Comparison of ENCODE assay signal across 8 cellular contexts in the genomic region with DNA sequence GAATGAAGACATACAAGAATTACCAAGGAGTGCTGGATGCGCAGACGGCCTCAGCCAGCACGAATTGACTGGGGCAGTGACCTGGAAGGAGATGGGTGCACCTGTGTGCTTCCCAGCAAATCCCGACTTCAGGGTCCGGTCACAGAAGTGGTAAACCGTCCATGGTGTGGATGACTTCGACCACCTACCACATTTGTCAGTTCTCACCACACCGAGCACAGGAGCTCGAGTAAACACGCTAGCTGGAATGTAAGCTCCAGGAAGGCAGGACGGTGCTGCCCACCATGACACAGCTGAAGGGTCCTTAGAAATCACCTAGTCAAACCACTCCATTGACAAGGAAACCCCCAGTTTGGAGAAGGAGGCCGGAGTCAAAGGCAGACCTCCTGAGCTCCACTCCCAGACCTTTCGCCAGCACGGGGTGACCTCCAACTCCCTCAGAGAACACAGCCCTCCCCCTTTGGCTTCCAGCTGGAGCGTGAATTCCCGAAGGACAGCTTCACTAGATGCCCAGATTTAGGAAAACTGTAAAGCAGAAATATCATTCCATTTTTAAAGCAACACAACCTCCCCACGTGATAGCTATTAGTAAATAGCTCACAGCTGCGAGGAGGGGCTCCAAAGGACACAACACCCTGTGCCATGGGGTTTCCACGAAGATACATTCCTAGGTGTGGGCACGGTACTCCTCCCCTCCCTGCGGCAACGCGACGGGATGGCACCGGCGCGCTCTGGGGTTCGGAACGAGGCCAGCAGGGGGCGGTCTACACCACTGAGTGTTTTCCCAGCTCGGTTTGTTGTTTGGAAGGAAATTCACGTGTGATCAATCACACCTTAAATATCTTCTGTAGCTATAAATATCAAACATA. TPM values are rescaled to one million over a fixed set of nuclear protein-coding genes. Genes with fewer than 3 reads are reported as not detected.
DNase-seq lines count a peak whose midpoint lies in the region; ATAC-seq and TF ChIP-seq lines count a peak whose summit lies in the region.

No MANE protein-coding gene starts in this region.

- no peak overlapping the region for H3K27ac ChIP-seq in DOHH2 (ENCODE audit: low read depth, low read length)
- no peak overlapping the region for H3K27ac ChIP-seq in WERI-Rb-1
- H3K27ac ChIP-seq in dorsolateral prefrontal cortex = no peak overlapping the region

- H3K36me3 ChIP-seq in DOHH2 (ENCODE audit: control insufficient read depth, low read length) = no peaks in the 10 kb centered on the region
- H3K36me3 ChIP-seq in WERI-Rb-1 = no peaks in the 10 kb centered on the region

- no peaks in the 10 kb centered on the region for H3K9me2 ChIP-seq in DOHH2 (replicated peaks; ENCODE audit: control insufficient read depth, low read length)

- H3F3A ChIP-seq in DOHH2 (ENCODE audit: control insufficient read depth, insufficient read depth) = no peaks in the 10 kb centered on the region

- peak overlapping the region; percentile 35 for H3K4me2 ChIP-seq in DOHH2 (ENCODE audit: low read length)

- ATAC-seq in GM18858 (IDR thresholded peaks at IDR 0.05; ENCODE audit: unreplicated experiment) = no peak

- intact Hi-C loops in dorsolateral prefrontal cortex (cut with DNase I) = loop anchor here (5.0 to 10.0 kb wide), 2 partner anchors 382 to 390 kb away; no protein-coding TSS in a partner anchor

- no peaks in the 10 kb centered on the region for H3K79me2 ChIP-seq in DOHH2 (ENCODE audit: control insufficient read depth, low read length)

- H3K27me3 ChIP-seq in DOHH2 (ENCODE audit: control insufficient read depth, low read length) = peaks cover 39% of the 10 kb centered on the region
- H3K27me3 ChIP-seq in WERI-Rb-1 (ENCODE audit: insufficient read depth, low read depth, severe bottlenecking) = peaks cover 28% of the 10 kb centered on the region
- H3K27me3 ChIP-seq in dorsolateral prefrontal cortex = peaks cover 0 to 16% (median 0%) of the 10 kb centered on the region in 45 donors

- H4K20me1 ChIP-seq in DOHH2 (ENCODE audit: control insufficient read depth, insufficient read depth, low read depth, low read length) = no peaks in the 10 kb centered on the region

- peak; percentile 98 for TF ChIP-seq CTCF in DOHH2 (IDR thresholded peaks at IDR 0.05; ENCODE audit: low read depth, low read length, poor library complexity, severe bottlenecking)
- TF ChIP-seq CTCF in WERI-Rb-1 (IDR thresholded peaks at IDR 0.05; ENCODE audit: low read depth, low read length) = peak; percentile 83
- TF ChIP-seq CTCF in dorsolateral prefrontal cortex (IDR thresholded peaks at IDR 0.05 in 54 of 56, conservative IDR thresholded peaks at IDR 0.05 in 2 of 56; ENCODE audit: low read depth in 1 of 56, partially characterized antibody in 56 of 56) = peak; percentile 62 to 87 (median 78)

- H3K4me1 ChIP-seq in DOHH2 (ENCODE audit: control insufficient read depth, low read length) = peaks cover 11% of the 10 kb centered on the region

- DNase-seq in Jurkat, Clone E6-1 (ENCODE audit: low read depth, low spot score) = peak; percentile 12
- peak; percentile 66 for DNase-seq in WERI-Rb-1
- peak in 9 of 10 donors; percentile 14 to 75 (median 57) for DNase-seq in dorsolateral prefrontal cortex
- peak; percentile 43 to 57 for DNase-seq in lung microvascular endothelial cell (ENCODE audit: low read depth in 2 of 2)
- DNase-seq in stimulated activated CD8-positive, alpha-beta memory T cell treated with anti-CD3 and anti-CD28 coated beads, Interleukin-2, amount 100 ng/mL, for 48 hours (ENCODE audit: low read depth in 2 of 2) = peak; percentile 41 to 45
- DNase-seq in NCI-H1417 treated with DMSO at 0.1 percent for 48 hours (lab: John Stamatoyannopoulos, UW) = no peak

- H3K4me3 ChIP-seq in DOHH2 (ENCODE audit: low read length) (peak overlapping the region; percentile 13; the same call in 1 of the 2 replicates), WERI-Rb-1 (ENCODE audit: low read depth, low read length) (no peak overlapping the region), dorsolateral prefrontal cortex (peak overlapping the region in 29 of 59 donors; percentile 2 to 41 (median 15))
- no peak overlapping the region for H3K4me3 ChIP-seq in Jurkat, Clone E6-1 (ENCODE audit: low read length)

- H3K9me3 ChIP-seq in DOHH2 (ENCODE audit: control insufficient read depth, insufficient read depth, low read length) (no peaks in the 10 kb centered on the region), WERI-Rb-1 (ENCODE audit: severe bottlenecking) (no peaks in the 10 kb centered on the region)

RNA-seq across cellular contexts. Expression of gene GNAL, which starts 34.1 kb away (rescaled TPM):
- polyA plus RNA-seq in Jurkat, Clone E6-1 (2012; ENCODE audit: insufficient read depth, insufficient read length) = 0.73 TPM
- 10 to 100 TPM in 119 of 120 experiments, 1 to 10 TPM in 1; 9.4 to 88.3 (median 37.0) TPM for total RNA-seq in dorsolateral prefrontal cortex
- total RNA-seq in lung microvascular endothelial cell = under 0.01 and 0.22 TPM in 2 replicates

RNA-seq across cellular contexts. Expression of gene SLC35G4, which starts 45.6 kb away (rescaled TPM):
- not detected for polyA plus RNA-seq in Jurkat, Clone E6-1 (2012; ENCODE audit: insufficient read depth, insufficient read length)
- total RNA-seq in dorsolateral prefrontal cortex (not detected), lung microvascular endothelial cell (not detected in 2 replicates)
